Comparison of ENCODE assay signal across 8 cellular contexts in genomic region chr9:92324451-92324850, GRCh38. TPM values are rescaled to one million over a fixed set of nuclear protein-coding genes. Genes with fewer than 3 reads are reported as not detected.
DNase-seq lines count a peak whose midpoint lies in the region; ATAC-seq and TF ChIP-seq lines count a peak whose summit lies in the region.

No MANE protein-coding gene starts in this region.

- H3K27ac Mint-ChIP-seq in activated CD8-positive, alpha-beta T cell treated with anti-CD3 and anti-CD28 coated beads, Interleukin-2, amount 10 ng/mL, durations not matched to agents 7 days and 5 days: peak overlapping the region; percentile 97

- POLR2A ChIA-PET in SK-N-SH (lab: Yijun Ruan, JAX): interaction anchor here (1.8 to 2.2 kb wide), 2 partner anchors 115 to 346 kb away, joined by 6 read pairs; partner anchors contain the start of gene IPPK
- POLR2A ChIA-PET in activated CD8-positive, alpha-beta T cell treated with anti-CD3 and anti-CD28 coated beads, Interleukin-2, amount 10 ng/mL, durations not matched to agents 7 days and 5 days (lab: Charles Lee): interaction anchor here (1.2 to 2.2 kb wide), 2 partner anchors 16 to 346 kb away, joined by 4 to 8 read pairs; no protein-coding TSS in a partner anchor

- peak overlapping the region; percentile 97 for H3K4me2 ChIP-seq in SK-N-SH

- no peaks in the 10 kb centered on the region for H3K9me2 ChIP-seq in SK-N-SH

- CTCF ChIA-PET in SK-N-SH (lab: Yijun Ruan, JAX): interaction anchor here (1.3 to 5.2 kb wide), 3 partner anchors 33 to 183 kb away, joined by 3 to 61 read pairs (median 4); no protein-coding TSS in a partner anchor
- CTCF ChIA-PET in activated CD8-positive, alpha-beta T cell treated with anti-CD3 and anti-CD28 coated beads, Interleukin-2, amount 10 ng/mL, durations not matched to agents 7 days and 5 days (lab: Charles Lee): interaction anchor here (0.9 to 4.8 kb wide), 5 partner anchors 11 to 185 kb away, joined by 3 to 22 read pairs (median 6); no protein-coding TSS in a partner anchor

- H3K4me3 ChIP-seq in SK-N-SH (ENCODE audit: low read depth in 2 of 2, low read length in 1 of 2) (peak overlapping the region; percentile 92 to 96), iPS-18c (ENCODE audit: insufficient read depth, low read depth, low read length) (peak overlapping the region; percentile 85), subcutaneous abdominal adipose tissue (ENCODE audit: low read depth in 1 of 5, low read length in 5 of 5) (peak overlapping the region; percentile 70 to 100 (median 88))

- no peaks in the 10 kb centered on the region for H4K20me1 ChIP-seq in SK-N-SH (ENCODE audit: insufficient read depth)

- H3K36me3 ChIP-seq in SK-N-SH (replicated peaks in 1 of 2; ENCODE audit: control insufficient read depth in 1 of 2, insufficient read depth in 2 of 2, low read length in 1 of 2): peaks cover 33 to 34% of the 10 kb centered on the region in 2 experiments
- peaks cover 19 to 28% (median 22%) of the 10 kb centered on the region in 5 donors for H3K36me3 ChIP-seq in subcutaneous abdominal adipose tissue (ENCODE audit: control insufficient read depth in 5 of 5, insufficient read depth in 5 of 5, low read length in 5 of 5)

- peak overlapping the region; percentile 96 for H3K4me3 Mint-ChIP-seq in activated CD8-positive, alpha-beta T cell treated with anti-CD3 and anti-CD28 coated beads, Interleukin-2, amount 10 ng/mL, durations not matched to agents 7 days and 5 days

- H3K4me1 Mint-ChIP-seq in activated CD8-positive, alpha-beta T cell treated with anti-CD3 and anti-CD28 coated beads, Interleukin-2, amount 10 ng/mL, durations not matched to agents 7 days and 5 days (ENCODE audit: low read depth): peaks cover 40% of the 10 kb centered on the region

- H3K4me1 ChIP-seq in SK-N-SH (ENCODE audit: control insufficient read depth in 1 of 2, insufficient read depth in 2 of 2, low read depth in 1 of 2, low read length in 1 of 2) (peaks cover 16% of the 10 kb centered on the region in 2 experiments; a peak in 3 of 4 replicates), subcutaneous abdominal adipose tissue (ENCODE audit: control insufficient read depth in 5 of 5, insufficient read depth in 5 of 5, low read length in 5 of 5) (peaks cover 0 to 25% (median 21%) of the 10 kb centered on the region in 5 donors)

- H2AFZ ChIP-seq in SK-N-SH (ENCODE audit: low read depth): peak overlapping the region; percentile 95; the same call in 1 of the 2 replicates

- H3K36me3 Mint-ChIP-seq in activated CD8-positive, alpha-beta T cell treated with anti-CD3 and anti-CD28 coated beads, Interleukin-2, amount 10 ng/mL, durations not matched to agents 7 days and 5 days (ENCODE audit: low read depth): peaks cover 25% of the 10 kb centered on the region

- no peak for ATAC-seq in SK-N-SH treated with all-trans-retinoic acid at 6 μM for 48 hours
- no peak for ATAC-seq in activated CD8-positive, alpha-beta T cell treated with anti-CD3 and anti-CD28 coated beads, Interleukin-2, amount 10 ng/mL, durations not matched to agents 7 days and 5 days
- no peak for ATAC-seq in HG03095 (IDR thresholded peaks at IDR 0.05; ENCODE audit: unreplicated experiment)
- no peak for ATAC-seq in left colon

- no peaks in the 10 kb centered on the region for H3F3A ChIP-seq in SK-N-SH (replicated peaks; ENCODE audit: insufficient read depth)

- no peaks in the 10 kb centered on the region for H3K9me3 Mint-ChIP-seq in activated CD8-positive, alpha-beta T cell treated with anti-CD3 and anti-CD28 coated beads, Interleukin-2, amount 10 ng/mL, durations not matched to agents 7 days and 5 days (ENCODE audit: insufficient read depth)

- peak overlapping the region in 1 of 2 experiments; percentile 96; a peak in 2 of 4 replicates for H3K27ac ChIP-seq in SK-N-SH (ENCODE audit: low read depth in 2 of 2, low read length in 1 of 2)
- peak overlapping the region; percentile 94 for H3K27ac ChIP-seq in subcutaneous abdominal adipose tissue (ENCODE audit: low read depth, low read length)

- no peaks in the 10 kb centered on the region for H3K27me3 Mint-ChIP-seq in activated CD8-positive, alpha-beta T cell treated with anti-CD3 and anti-CD28 coated beads, Interleukin-2, amount 10 ng/mL, durations not matched to agents 7 days and 5 days (ENCODE audit: low read depth)

- intact Hi-C loops in left colon (cut with DNase I, micrococcal nuclease): no loop called here

- peak overlapping the region; percentile 98 for H3K9ac ChIP-seq in SK-N-SH
- peak overlapping the region; percentile 79 to 98 (median 93) for H3K9ac ChIP-seq in subcutaneous abdominal adipose tissue (ENCODE audit: low read length in 5 of 5)

- 4% methylated on average over 2 of the region's 2 CpGs for WGBS in SK-N-SH (ENCODE audit: low lambda C conversion rate)

- TF ChIP-seq EP300 in SK-N-SH (IDR thresholded peaks at IDR 0.05; ENCODE audit: borderline replicate concordance in 1 of 2, low read depth in 1 of 2, low read length in 1 of 2): no peak

- H3K9me3 ChIP-seq in SK-N-SH (no peaks in the 10 kb centered on the region), iPS-18c (ENCODE audit: control insufficient read depth, insufficient read depth, low read length) (no peaks in the 10 kb centered on the region), subcutaneous abdominal adipose tissue (ENCODE audit: control insufficient read depth in 5 of 5, low read length in 5 of 5) (no peaks in the 10 kb centered on the region)

- H3K27me3 ChIP-seq in SK-N-SH (ENCODE audit: insufficient read depth) (no peaks in the 10 kb centered on the region), subcutaneous abdominal adipose tissue (ENCODE audit: control insufficient read depth in 5 of 5, insufficient read depth in 4 of 5, low read length in 5 of 5) (no peaks in the 10 kb centered on the region)

- H3K79me2 ChIP-seq in SK-N-SH (ENCODE audit: insufficient read depth): peaks cover 26% of the 10 kb centered on the region

- no peak for TF ChIP-seq CTCF in SK-N-SH (IDR thresholded peaks at IDR 0.05)

- DNase-seq in SK-N-SH (no peak), NCI-H1694 treated with DMSO at 0.1 percent for 48 hours (lab: John Stamatoyannopoulos, UW) (no peak), left colon (no peak)
- no peak for DNase-seq in activated CD8-positive, alpha-beta T cell treated with anti-CD3 and anti-CD28 coated beads, Interleukin-2, amount 10 ng/mL, durations not matched to agents 7 days and 5 days

- no peak for TF ChIP-seq RAD21 in SK-N-SH (IDR thresholded peaks at IDR 0.05; ENCODE audit: low read length)

TF ChIP-seq in SK-N-SH, 30 proteins besides CTCF, POLR2A, EP300 and RAD21 (continues in another document):
- no peak for TF ChIP-seq TEAD4 (IDR thresholded peaks at IDR 0.05; ENCODE audit: borderline replicate concordance, insufficient read depth)
- TF ChIP-seq USF1 (IDR thresholded peaks at IDR 0.05; ENCODE audit: borderline replicate concordance, low read depth): no peak

TF ChIP-seq in SK-N-SH treated with all-trans-retinoic acid at 6 μM for 48 hours, 23 proteins besides CTCF, POLR2A, EP300 and RAD21 (continues in another document):
- no peak for TF ChIP-seq POU6F1 (CRISPR knock-in tag; IDR thresholded peaks at IDR 0.05; ENCODE audit: borderline replicate concordance, low read depth)
- no peak for TF ChIP-seq ARNTL (CRISPR knock-in tag; IDR thresholded peaks at IDR 0.05; ENCODE audit: borderline replicate concordance, low read depth)
- TF ChIP-seq TOX (CRISPR knock-in tag; IDR thresholded peaks at IDR 0.05; ENCODE audit: borderline replicate concordance): no peak
- TF ChIP-seq TCF4 (CRISPR knock-in tag; IDR thresholded peaks at IDR 0.05; ENCODE audit: borderline replicate concordance): no peak
- no peak for TF ChIP-seq ZNF565 (CRISPR knock-in tag; conservative IDR thresholded peaks at IDR 0.05; ENCODE audit: low read depth)
- no peak for TF ChIP-seq ZNF8 (CRISPR knock-in tag; IDR thresholded peaks at IDR 0.05)
- no peak for TF ChIP-seq RARB (CRISPR knock-in tag; IDR thresholded peaks at IDR 0.05)

RNA-seq across cellular contexts. Expression of gene NOL8, which starts 0.7 kb away (rescaled TPM):
- 9.6 and 13.2 TPM in 2 replicates for polyA plus RNA-seq in SK-N-SH (2012; rRNA removed)
- 9.3 and 10.5 TPM in 2 replicates for polyA plus RNA-seq in SK-N-SH (2012; cell fraction: cytosol; rRNA removed)
- 16.7 and 36.9 TPM in 2 replicates for polyA plus RNA-seq in SK-N-SH (2012; cell fraction: nucleus; rRNA removed)
- 10 to 100 TPM; 51.7 to 55.3 TPM for total RNA-seq in activated CD8-positive, alpha-beta T cell treated with anti-CD3 and anti-CD28 coated beads, Interleukin-2, amount 10 ng/mL, durations not matched to agents 7 days and 5 days
- 10 to 100 TPM; 19.4 to 20.4 TPM for total RNA-seq in left colon

RNA-seq across cellular contexts. Expression of gene CENPP, which starts 1.3 kb away (rescaled TPM):
- polyA plus RNA-seq in SK-N-SH (2012; rRNA removed): 1.3 and 1.5 TPM in 2 replicates
- polyA plus RNA-seq in SK-N-SH (2012; cell fraction: cytosol; rRNA removed): 2.3 and 2.6 TPM in 2 replicates
- polyA plus RNA-seq in SK-N-SH (2012; cell fraction: nucleus; rRNA removed): 1.2 and 1.4 TPM in 2 replicates
- 10 to 100 TPM; 26.4 to 29.1 TPM for total RNA-seq in activated CD8-positive, alpha-beta T cell treated with anti-CD3 and anti-CD28 coated beads, Interleukin-2, amount 10 ng/mL, durations not matched to agents 7 days and 5 days
- 1 to 10 TPM; 1.7 to 2.4 TPM for total RNA-seq in left colon

RNA-seq across cellular contexts. Expression of gene IARS1, which starts 31.0 kb away (rescaled TPM):
- 30.4 and 32.9 TPM in 2 replicates for polyA plus RNA-seq in SK-N-SH (2012; rRNA removed)
- 33.8 and 34.7 TPM in 2 replicates for polyA plus RNA-seq in SK-N-SH (2012; cell fraction: cytosol; rRNA removed)
- 56.1 and 87.5 TPM in 2 replicates for polyA plus RNA-seq in SK-N-SH (2012; cell fraction: nucleus; rRNA removed)
- total RNA-seq in activated CD8-positive, alpha-beta T cell treated with anti-CD3 and anti-CD28 coated beads, Interleukin-2, amount 10 ng/mL, durations not matched to agents 7 days and 5 days: 100 to 1,000 TPM; 138 to 141 TPM
- total RNA-seq in left colon: 10 to 100 TPM; 39.1 to 61.9 TPM

Comparison
In these comparisons a context has a peak if more than half of its experiments do, and no peak if none do; other contexts are left out.
1. RNA of gene CENPP, which starts 1.3 kb away (total RNA-seq): 26.4 to 29.1 TPM in activated CD8-positive, alpha-beta T cell treated with anti-CD3 and anti-CD28 coated beads, Interleukin-2, amount 10 ng/mL, durations not matched to agents 7 days and 5 days; 1.7 to 2.4 TPM in left colon; every median in the first group is over 4 times any median in the second.
2. Peak in every context shown above with its lines, with median percentiles within 50 percentile points of each other: H3K4me3 ChIP-seq.